In the genomic region with DNA sequence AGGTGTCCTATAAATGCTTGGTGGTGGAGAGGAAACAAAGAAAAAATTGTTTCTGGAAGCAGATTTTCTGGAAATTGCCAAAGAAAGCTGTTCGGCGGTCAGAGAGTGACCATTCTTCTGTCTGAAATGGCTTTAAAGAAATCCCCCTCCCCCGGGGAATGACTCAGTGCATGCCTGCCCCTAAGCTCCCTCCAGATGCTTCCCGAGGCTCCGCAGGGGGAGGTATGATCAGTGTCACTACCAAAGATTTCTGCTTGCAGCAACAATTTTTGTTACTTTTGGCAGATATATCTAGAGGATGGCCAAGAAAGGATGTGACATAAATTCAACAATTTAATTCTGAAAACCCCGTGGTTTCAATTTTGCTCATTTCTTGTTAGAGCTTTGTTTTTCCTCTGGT, we compare ENCODE assay signal across 8 cellular contexts.
DNase-seq lines count a peak whose midpoint lies in the region; ATAC-seq and TF ChIP-seq lines count a peak whose summit lies in the region.

No MANE protein-coding gene starts in this region.

- H3K4me1 Mint-ChIP-seq in WTC11, result peaks cover 8% of the 10 kb centered on the region

- H3K4me3 Mint-ChIP-seq in WTC11, result no peak overlapping the region

- no peaks in the 10 kb centered on the region for H3K27me3 Mint-ChIP-seq in WTC11 (ENCODE audit: low read depth)

- H3K36me3 Mint-ChIP-seq in WTC11, result no peaks in the 10 kb centered on the region

- H3K9me3 Mint-ChIP-seq in WTC11, result 0 out of 2 replicates have a peak, but pooled peaks cover 4% of the 10 kb centered on the region

- CTCF ChIA-PET in WTC11 (lab: Charles Lee), result no interaction called here

- no peak for TF ChIP-seq CTCF in WTC11 (IDR thresholded peaks at IDR 0.05)

- ATAC-seq in WTC11 (peak; percentile 70), GM21737 (IDR thresholded peaks at IDR 0.05; ENCODE audit: unreplicated experiment) (no peak), HG02763 (IDR thresholded peaks at IDR 0.05; ENCODE audit: unreplicated experiment) (no peak), HG03342 (IDR thresholded peaks at IDR 0.05; ENCODE audit: unreplicated experiment) (no peak)

- H3K27ac Mint-ChIP-seq in WTC11, result no peak overlapping the region

- POLR2A ChIA-PET in WTC11 (lab: Charles Lee), result no interaction called here

- DNase-seq in AG08395 (ENCODE audit: low spot score) (peak; percentile 90), WTC11 (ENCODE audit: low spot score) (peak; percentile 20), glomerular endothelial cell (ENCODE audit: extremely low read depth, low read depth, low spot score) (peak; percentile 82), non-pigmented ciliary epithelial cell (ENCODE audit: low read depth) (peak; percentile 88), T-helper 2 cell (no peak)

TF ChIP-seq in WTC11, 78 proteins besides CTCF, POLR2A, EP300 and RAD21 (continues in another document):
- TF ChIP-seq MYBL2 (CRISPR knock-in tag; IDR thresholded peaks at IDR 0.05) (no peak), OVOL2 (CRISPR knock-in tag; IDR thresholded peaks at IDR 0.05; ENCODE audit: borderline replicate concordance) (no peak), ATF6 (CRISPR knock-in tag; IDR thresholded peaks at IDR 0.05) (no peak), USF2 (CRISPR knock-in tag; IDR thresholded peaks at IDR 0.05) (no peak), FOXJ3 (CRISPR knock-in tag; IDR thresholded peaks at IDR 0.05; ENCODE audit: borderline replicate concordance) (no peak), AR (CRISPR knock-in tag; IDR thresholded peaks at IDR 0.05) (no peak), PRDM15 (CRISPR knock-in tag; IDR thresholded peaks at IDR 0.05) (no peak), CREB1 (CRISPR knock-in tag; IDR thresholded peaks at IDR 0.05) (no peak), ZNF416 (CRISPR knock-in tag; IDR thresholded peaks at IDR 0.05) (no peak), ZNF671 (CRISPR knock-in tag; IDR thresholded peaks at IDR 0.05) (no peak)
- TF ChIP-seq, protein P1, sequence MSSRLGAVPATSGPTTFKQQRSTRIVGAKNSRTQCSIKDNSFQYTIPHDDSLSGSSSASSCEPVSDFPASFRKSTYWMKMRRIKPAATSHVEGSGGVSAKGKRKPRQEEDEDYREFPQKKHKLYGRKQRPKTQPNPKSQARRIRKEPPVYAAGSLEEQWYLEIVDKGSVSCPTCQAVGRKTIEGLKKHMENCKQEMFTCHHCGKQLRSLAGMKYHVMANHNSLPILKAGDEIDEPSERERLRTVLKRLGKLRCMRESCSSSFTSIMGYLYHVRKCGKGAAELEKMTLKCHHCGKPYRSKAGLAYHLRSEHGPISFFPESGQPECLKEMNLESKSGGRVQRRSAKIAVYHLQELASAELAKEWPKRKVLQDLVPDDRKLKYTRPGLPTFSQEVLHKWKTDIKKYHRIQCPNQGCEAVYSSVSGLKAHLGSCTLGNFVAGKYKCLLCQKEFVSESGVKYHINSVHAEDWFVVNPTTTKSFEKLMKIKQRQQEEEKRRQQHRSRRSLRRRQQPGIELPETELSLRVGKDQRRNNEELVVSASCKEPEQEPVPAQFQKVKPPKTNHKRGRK (CRISPR knock-in tag; IDR thresholded peaks at IDR 0.05; ENCODE audit: borderline replicate concordance), result no peak
- TF ChIP-seq, protein P2, sequence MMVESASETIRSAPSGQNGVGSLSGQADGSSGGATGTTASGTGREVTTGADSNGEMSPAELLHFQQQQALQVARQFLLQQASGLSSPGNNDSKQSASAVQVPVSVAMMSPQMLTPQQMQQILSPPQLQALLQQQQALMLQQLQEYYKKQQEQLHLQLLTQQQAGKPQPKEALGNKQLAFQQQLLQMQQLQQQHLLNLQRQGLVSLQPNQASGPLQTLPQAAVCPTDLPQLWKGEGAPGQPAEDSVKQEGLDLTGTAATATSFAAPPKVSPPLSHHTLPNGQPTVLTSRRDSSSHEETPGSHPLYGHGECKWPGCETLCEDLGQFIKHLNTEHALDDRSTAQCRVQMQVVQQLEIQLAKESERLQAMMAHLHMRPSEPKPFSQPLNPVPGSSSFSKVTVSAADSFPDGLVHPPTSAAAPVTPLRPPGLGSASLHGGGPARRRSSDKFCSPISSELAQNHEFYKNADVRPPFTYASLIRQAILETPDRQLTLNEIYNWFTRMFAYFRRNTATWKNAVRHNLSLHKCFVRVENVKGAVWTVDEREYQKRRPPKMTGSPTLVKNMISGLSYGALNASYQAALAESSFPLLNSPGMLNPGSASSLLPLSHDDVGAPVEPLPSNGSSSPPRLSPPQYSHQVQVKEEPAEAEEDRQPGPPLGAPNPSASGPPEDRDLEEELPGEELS (CRISPR knock-in tag; IDR thresholded peaks at IDR 0.05), result no peak

Comparison
In these comparisons a context has a peak if more than half of its experiments do, and no peak if none do; other contexts are left out.
1. DNase-seq: peak in AG08395 (single experiment), WTC11 (single experiment), glomerular endothelial cell (single experiment) and non-pigmented ciliary epithelial cell (single experiment); none in T-helper 2 cell (0 of 5).